21 cellular contexts compared by ENCODE assay signal in genomic region chr3:45080824-45081223, GRCh38. TPM values are rescaled to one million over a fixed set of nuclear protein-coding genes. Genes with fewer than 3 reads are reported as not detected.
DNase-seq lines count a peak whose midpoint lies in the region; ATAC-seq, FAIRE-seq and TF ChIP-seq lines count a peak whose summit lies in the region.
"Had no signal": no experiment of that assay in that cellular context is flagged by ENCODE, and none has a peak within 500 bp of the region (broad histone marks: within the 10 kb centered on the region; RNA-seq: fewer than 3 reads in every experiment).

No MANE protein-coding gene starts in this region.

- H3K36me3 ChIP-seq in astrocyte (ENCODE audit: insufficient read depth, low read length) (no peaks in the 10 kb centered on the region), HepG2 (replicated peaks in 1 of 2; ENCODE audit: control insufficient read depth in 1 of 2, insufficient read depth in 2 of 2, low read length in 2 of 2) (no peaks in the 10 kb centered on the region), upper lobe of right lung (no peaks in the 10 kb centered on the region)
- H3K36me3 ChIP-seq: BLaER1, HAP-1 had no signal

- peaks cover 15% of the 10 kb centered on the region for H3K27me3 Mint-ChIP-seq in activated naive CD8-positive, alpha-beta T cell treated with anti-CD3 and anti-CD28 coated beads, Interleukin-2, amount 10 ng/mL, durations not matched to agents 7 days and 5 days
- H3K27me3 Mint-ChIP-seq in activated naive CD8-positive, alpha-beta T cell treated with anti-CD3 and anti-CD28 coated beads, Interleukin-2, amount 50 U/mL, for 24 hours: no peaks in the 10 kb centered on the region
- peaks cover 10% of the 10 kb centered on the region for H3K27me3 Mint-ChIP-seq in astrocyte (ENCODE audit: low read depth, unreplicated experiment)

- no peak overlapping the region for H3K9ac ChIP-seq in astrocyte (ENCODE audit: low read length)
- no peak overlapping the region for H3K9ac ChIP-seq in HepG2 (ENCODE audit: insufficient read depth, low read depth, low read length)
- H3K9ac ChIP-seq: BLaER1, GM23248 had no signal

- no peaks in the 10 kb centered on the region for H4K20me1 ChIP-seq in astrocyte (ENCODE audit: insufficient read depth, low read length)
- no peaks in the 10 kb centered on the region for H4K20me1 ChIP-seq in HepG2 (ENCODE audit: insufficient read depth, low read length)
- H4K20me1 ChIP-seq: BLaER1 had no signal

- no TSS peak for BruUV-seq in HepG2 (replicated peaks; lab: Mats Ljungman, UMichigan)

- H2AFZ ChIP-seq in astrocyte (ENCODE audit: low read depth, low read length) (no peak overlapping the region), HepG2 (ENCODE audit: low read length) (no peak overlapping the region)
- H2AFZ ChIP-seq: GM23248 had no signal

- peaks cover 27% of the 10 kb centered on the region for H3K4me1 ChIP-seq in astrocyte (ENCODE audit: insufficient read depth, low read length)
- peaks cover 8% of the 10 kb centered on the region for H3K4me1 ChIP-seq in HepG2 (ENCODE audit: insufficient read depth, low read length)
- H3K4me1 ChIP-seq in upper lobe of right lung: no peaks in the 10 kb centered on the region
- H3K4me1 ChIP-seq: BLaER1, HAP-1 had no signal

- FAIRE-seq in astrocyte (lab: Jason Lieb, UNC): no peak
- FAIRE-seq in HepG2 (lab: Jason Lieb, UNC): no peak
- FAIRE-seq: GM12892, GM18507, HTR-8/SVneo had no signal

- intact Hi-C loops in HepG2 (cut with micrococcal nuclease; ENCODE audit: unreplicated experiment): no loop called here
- intact Hi-C loops in upper lobe of right lung (cut with DNase I): no loop called here

- H3K27ac ChIP-seq in astrocyte (ENCODE audit: low read depth, low read length) (no peak overlapping the region), HepG2 (ENCODE audit: extremely low read length, insufficient read depth, low read length) (no peak overlapping the region), upper lobe of right lung (no peak overlapping the region)
- H3K27ac ChIP-seq: BLaER1, GM23248 had no signal

- H3K4me3 Mint-ChIP-seq in activated naive CD8-positive, alpha-beta T cell treated with anti-CD3 and anti-CD28 coated beads, Interleukin-2, amount 10 ng/mL, durations not matched to agents 7 days and 5 days: no peak overlapping the region
- no peak overlapping the region for H3K4me3 Mint-ChIP-seq in activated naive CD8-positive, alpha-beta T cell treated with anti-CD3 and anti-CD28 coated beads, Interleukin-2, amount 50 U/mL, for 24 hours
- peak overlapping the region; percentile 64 for H3K4me3 Mint-ChIP-seq in astrocyte (ENCODE audit: unreplicated experiment)
- H3K4me3 Mint-ChIP-seq: CD14-positive monocyte; CD4-positive, alpha-beta memory T cell had no signal

- in situ Hi-C loops in HepG2 (cut with HindIII; ENCODE audit: extremely low pct_ligation_motif_present, low pct_unique_long_range_greater_than_20kb): no loop called here

- peaks cover 2% of the 10 kb centered on the region for H3K4me1 Mint-ChIP-seq in activated naive CD8-positive, alpha-beta T cell treated with anti-CD3 and anti-CD28 coated beads, Interleukin-2, amount 10 ng/mL, durations not matched to agents 7 days and 5 days
- no peaks in the 10 kb centered on the region for H3K4me1 Mint-ChIP-seq in activated naive CD8-positive, alpha-beta T cell treated with anti-CD3 and anti-CD28 coated beads, Interleukin-2, amount 50 U/mL, for 24 hours
- peaks cover 12% of the 10 kb centered on the region for H3K4me1 Mint-ChIP-seq in astrocyte (ENCODE audit: low read depth, unreplicated experiment)

- no peak for TF ChIP-seq POLR2A in HepG2 (IDR thresholded peaks at IDR 0.05; ENCODE audit: insufficient read depth in 1 of 2, low read depth in 2 of 2, low read length in 2 of 2)

- CTCF ChIA-PET in HepG2 (lab: Yijun Ruan, JAX; ENCODE audit: low intra/inter-chr PET ratio, low total read pairs): no interaction called here

- no peak overlapping the region for H3K4me3 ChIP-seq in astrocyte (ENCODE audit: insufficient read depth, low read depth, low read length)
- H3K4me3 ChIP-seq in HepG2 (replicated peaks in 1 of 3; ENCODE audit: insufficient read depth in 1 of 3, low read depth in 2 of 3, low read length in 3 of 3): no peak overlapping the region
- H3K4me3 ChIP-seq in upper lobe of right lung: no peak overlapping the region
- H3K4me3 ChIP-seq: BLaER1, GM23248, HAP-1 had no signal

- H3K9me3 ChIP-seq in astrocyte (ENCODE audit: insufficient read depth, low read depth, low read length) (no peaks in the 10 kb centered on the region), HepG2 (ENCODE audit: low read length) (no peaks in the 10 kb centered on the region), upper lobe of right lung (no peaks in the 10 kb centered on the region)
- H3K9me3 ChIP-seq: BLaER1, HAP-1 had no signal

- peak overlapping the region; percentile 13 for H3K27ac Mint-ChIP-seq in activated naive CD8-positive, alpha-beta T cell treated with anti-CD3 and anti-CD28 coated beads, Interleukin-2, amount 10 ng/mL, durations not matched to agents 7 days and 5 days
- H3K27ac Mint-ChIP-seq in activated naive CD8-positive, alpha-beta T cell treated with anti-CD3 and anti-CD28 coated beads, Interleukin-2, amount 50 U/mL, for 24 hours: no peak overlapping the region
- H3K27ac Mint-ChIP-seq in astrocyte (ENCODE audit: unreplicated experiment): no peak overlapping the region
- H3K27ac Mint-ChIP-seq: CD4-positive, alpha-beta memory T cell had no signal

- TF ChIP-seq CTCF in astrocyte (IDR thresholded peaks at IDR 0.05; ENCODE audit: insufficient read depth, low read depth, low read length): no peak
- TF ChIP-seq CTCF in HepG2 (CRISPR knock-in tag; IDR thresholded peaks at IDR 0.05): no peak
- TF ChIP-seq CTCF in upper lobe of right lung (IDR thresholded peaks at IDR 0.05): no peak

- ATAC-seq in activated naive CD8-positive, alpha-beta T cell treated with anti-CD3 and anti-CD28 coated beads, Interleukin-2, amount 10 ng/mL, durations not matched to agents 7 days and 5 days (ENCODE audit: low read depth): no peak
- no peak for ATAC-seq in activated naive CD8-positive, alpha-beta T cell treated with anti-CD3 and anti-CD28 coated beads, Interleukin-2, amount 50 U/mL, for 24 hours
- ATAC-seq in HepG2: no peak
- ATAC-seq in upper lobe of right lung: peak; percentile 30

- H3K79me2 ChIP-seq in astrocyte (ENCODE audit: insufficient read depth, low read length): no peaks in the 10 kb centered on the region
- no peaks in the 10 kb centered on the region for H3K79me2 ChIP-seq in HepG2 (ENCODE audit: insufficient read depth, low read length)

- WGBS in HepG2 (ENCODE audit: low lambda C conversion rate): 0% methylated on average over 1 of the region's 1 CpG

- no peak for DNase-seq in activated naive CD8-positive, alpha-beta T cell treated with anti-CD3 and anti-CD28 coated beads, Interleukin-2, amount 10 ng/mL, durations not matched to agents 7 days and 5 days
- DNase-seq in activated naive CD8-positive, alpha-beta T cell treated with anti-CD3 and anti-CD28 coated beads, Interleukin-2, amount 50 U/mL, for 24 hours: no peak
- DNase-seq in astrocyte (ENCODE audit: low read depth) (no peak), HepG2 (ENCODE audit: low spot score) (no peak), upper lobe of right lung (no peak), hypothalamus (lab: John Stamatoyannopoulos, UW) (no peak), NCI-H526 (lab: John Stamatoyannopoulos, UW) (no peak), RKO (ENCODE audit: low spot score) (no peak)
- DNase-seq: 8988T; CD4-positive, alpha-beta memory T cell; DMS153; DMS79; GDM1; GM23248 had no signal

- H3K27me3 ChIP-seq in astrocyte (ENCODE audit: insufficient read depth, low read length) (no peaks in the 10 kb centered on the region), HepG2 (ENCODE audit: control insufficient read depth in 1 of 2, insufficient read depth in 2 of 2, low read length in 2 of 2) (no peaks in the 10 kb centered on the region; a peak in 1 of 5 replicates), upper lobe of right lung (no peaks in the 10 kb centered on the region)
- H3K27me3 ChIP-seq: BLaER1 had no signal

- no peak overlapping the region for H3K4me2 ChIP-seq in astrocyte (ENCODE audit: low read length)
- H3K4me2 ChIP-seq in HepG2 (ENCODE audit: low read depth, low read length): no peak overlapping the region
- H3K4me2 ChIP-seq: BLaER1 had no signal

- peaks cover 7% of the 10 kb centered on the region for H3K36me3 Mint-ChIP-seq in activated naive CD8-positive, alpha-beta T cell treated with anti-CD3 and anti-CD28 coated beads, Interleukin-2, amount 10 ng/mL, durations not matched to agents 7 days and 5 days
- no peaks in the 10 kb centered on the region for H3K36me3 Mint-ChIP-seq in activated naive CD8-positive, alpha-beta T cell treated with anti-CD3 and anti-CD28 coated beads, Interleukin-2, amount 50 U/mL, for 24 hours (ENCODE audit: low read depth)
- no peaks in the 10 kb centered on the region for H3K36me3 Mint-ChIP-seq in astrocyte (ENCODE audit: low read depth, unreplicated experiment)

- no peak for TF ChIP-seq EP300 in HepG2 (IDR thresholded peaks at IDR 0.05; ENCODE audit: low read depth in 2 of 2, low read length in 2 of 2)
- TF ChIP-seq EP300 in HepG2 (CRISPR knock-in tag; IDR thresholded peaks at IDR 0.05; ENCODE audit: borderline replicate concordance): no peak

- TF ChIP-seq RAD21 in HepG2 (CRISPR knock-in tag; IDR thresholded peaks at IDR 0.05): no peak

- peaks cover 6% of the 10 kb centered on the region for H3K9me3 Mint-ChIP-seq in activated naive CD8-positive, alpha-beta T cell treated with anti-CD3 and anti-CD28 coated beads, Interleukin-2, amount 10 ng/mL, durations not matched to agents 7 days and 5 days
- H3K9me3 Mint-ChIP-seq in activated naive CD8-positive, alpha-beta T cell treated with anti-CD3 and anti-CD28 coated beads, Interleukin-2, amount 50 U/mL, for 24 hours: no peaks in the 10 kb centered on the region
- peaks cover 6% of the 10 kb centered on the region for H3K9me3 Mint-ChIP-seq in astrocyte (ENCODE audit: unreplicated experiment)

- POLR2A ChIA-PET in activated naive CD8-positive, alpha-beta T cell treated with anti-CD3 and anti-CD28 coated beads, Interleukin-2, amount 10 ng/mL, durations not matched to agents 7 days and 5 days (lab: Charles Lee): no interaction called here
- POLR2A ChIA-PET in HepG2 (lab: Yijun Ruan, JAX): no interaction called here

RNA-seq across cellular contexts. Expression of gene CLEC3B, which starts 54.7 kb away (rescaled TPM):
- total RNA-seq in activated naive CD8-positive, alpha-beta T cell treated with anti-CD3 and anti-CD28 coated beads, Interleukin-2, amount 10 ng/mL, durations not matched to agents 7 days and 5 days: under 1 TPM in 1 of 2 experiments, not detected in 1; 0.45 TPM
- total RNA-seq in astrocyte (0.32 TPM in 1 of 2 replicates, not detected in the other), HepG2 (2016; rRNA removed; fragmentation: Illumina TruSeq; extraction: Trizol) (not detected in 2 replicates), upper lobe of right lung (265 TPM)
- not detected in 2 replicates for total RNA-seq in HepG2 (2016; cell fraction: cytosol; rRNA removed; fragmentation: Illumina TruSeq; extraction: Trizol; ENCODE audit: low read depth)
- total RNA-seq in HepG2 (2016; cell fraction: insoluble cytoplasmic fraction; rRNA removed; fragmentation: Illumina TruSeq; extraction: Trizol): not detected in 2 replicates
- total RNA-seq in HepG2 (2016; cell fraction: membrane; rRNA removed; fragmentation: Illumina TruSeq; extraction: Trizol): not detected in 2 replicates
- not detected in 2 replicates for total RNA-seq in HepG2 (2016; cell fraction: nucleus; rRNA removed; fragmentation: Illumina TruSeq; extraction: Trizol)
- polyA plus RNA-seq in HepG2 (2011; rRNA removed): 0.07 and 0.10 TPM in 2 replicates
- not detected in 2 replicates for polyA plus RNA-seq in HepG2 (2011; cell fraction: cytosol; rRNA removed)
- polyA plus RNA-seq in HepG2 (2011; cell fraction: nucleus; rRNA removed): 0.39 and 0.47 TPM in 2 replicates
- 0.24 TPM in 1 of 2 replicates, not detected in the other for polyA plus RNA-seq in HepG2 (2012)
- not detected in 2 replicates for polyA plus RNA-seq in HepG2 (2016; cell fraction: cytosol; fragmentation: Illumina TruSeq; extraction: Trizol; ENCODE audit: low read depth)
- not detected in 2 replicates for polyA plus RNA-seq in HepG2 (2016; cell fraction: insoluble cytoplasmic fraction; fragmentation: Illumina TruSeq; extraction: Trizol; ENCODE audit: low read depth)
- not detected in 2 replicates for polyA plus RNA-seq in HepG2 (2016; cell fraction: membrane; fragmentation: Illumina TruSeq; extraction: Trizol; ENCODE audit: low read depth)
- polyA plus RNA-seq in HepG2 (2016; cell fraction: nucleus; fragmentation: Illumina TruSeq; extraction: Trizol; ENCODE audit: insufficient read depth, low read depth): 0.77 TPM in 1 of 2 replicates, not detected in the other
- polyA minus RNA-seq in HepG2 (2011; rRNA and poly(A)+ RNA removed; ENCODE audit: low replicate concordance): 0.37 TPM in 1 of 2 replicates, not detected in the other
- not detected in 2 replicates for polyA minus RNA-seq in HepG2 (2011; cell fraction: cytosol; rRNA and poly(A)+ RNA removed)
- polyA minus RNA-seq in HepG2 (2011; cell fraction: nucleus; rRNA and poly(A)+ RNA removed): 0.77 TPM in 1 of 2 replicates, not detected in the other
- total RNA-seq: Daoy had no signal
- polyA plus RNA-seq: CD4-positive, alpha-beta memory T cell had no signal

Comparison
In these comparisons a context has a peak if more than half of its experiments do, and no peak if none do; other contexts are left out.
1. RNA of gene CLEC3B, which starts 54.7 kb away (total RNA-seq): 265 TPM in upper lobe of right lung (single experiment); 0.45 TPM in activated naive CD8-positive, alpha-beta T cell treated with anti-CD3 and anti-CD28 coated beads, Interleukin-2, amount 10 ng/mL, durations not matched to agents 7 days and 5 days, 0.32 TPM in astrocyte and not detected in HepG2; every median in the first group is over 100 times any median in the second.